In genomic region chr1:169604781-169605560, GRCh38 we compare ENCODE assay signal across 11 cellular contexts. TPM values are rescaled to one million over a fixed set of nuclear protein-coding genes. Genes with fewer than 3 reads are reported as not detected.
DNase-seq lines count a peak whose midpoint lies in the region; ATAC-seq, FAIRE-seq and TF ChIP-seq lines count a peak whose summit lies in the region.
"Had no signal": no experiment of that assay in that cellular context is flagged by ENCODE, and none has a peak within 500 bp of the region (broad histone marks: within the 10 kb centered on the region; RNA-seq: fewer than 3 reads in every experiment).

No MANE protein-coding gene starts in this region.

- no peaks in the 10 kb centered on the region for H3K27me3 ChIP-seq in colonic mucosa
- H3K27me3 ChIP-seq: uterus had no signal

- TF ChIP-seq CTCF in colonic mucosa (IDR thresholded peaks at IDR 0.05) (no peak), D721Med (IDR thresholded peaks at IDR 0.05; ENCODE audit: insufficient read depth, missing control alignments) (no peak)

- ATAC-seq in GM21529 (IDR thresholded peaks at IDR 0.05; ENCODE audit: unreplicated experiment): peak; percentile 54

- H3K9me3 ChIP-seq in colonic mucosa: no peaks in the 10 kb centered on the region
- H3K9me3 ChIP-seq: uterus had no signal

- no peak overlapping the region for H3K9ac ChIP-seq in colonic mucosa (ENCODE audit: low read depth in 2 of 2, low read length in 2 of 2)

- H3K4me3 ChIP-seq in colonic mucosa: no peak overlapping the region
- H3K4me3 ChIP-seq: uterus had no signal

- DNase-seq in SKM-1 (lab: John Stamatoyannopoulos, UW; ENCODE audit: unreplicated experiment) (peak; percentile 100), colonic mucosa (no peak), COR-L47 (lab: John Stamatoyannopoulos, UW) (no peak), D721Med (ENCODE audit: insufficient read length, low spot score) (no peak), HTR-8/SVneo (ENCODE audit: insufficient read length, low spot score) (no peak)
- peak; percentile 14 for DNase-seq in activated naive CD4-positive, alpha-beta T cell treated with anti-CD3 and anti-CD28 coated beads, Interleukin-2, amount 50 U/mL, for 16 hours
- peak; percentile 7 to 12 for DNase-seq in stimulated activated CD8-positive, alpha-beta memory T cell treated with anti-CD3 and anti-CD28 coated beads, Interleukin-4, amount 100 ng/mL, for 4 hours (ENCODE audit: low read depth in 2 of 2, low spot score in 1 of 2)
- DNase-seq: uterus had no signal

- no peak overlapping the region for H3K27ac ChIP-seq in colonic mucosa
- H3K27ac ChIP-seq: uterus had no signal

- H3K36me3 ChIP-seq in colonic mucosa: no peaks in the 10 kb centered on the region
- H3K36me3 ChIP-seq: uterus had no signal

- no peaks in the 10 kb centered on the region for H3K4me1 ChIP-seq in colonic mucosa
- H3K4me1 ChIP-seq: uterus had no signal

- intact Hi-C loops in colonic mucosa (cut with DNase I): loop anchor here (5.0 kb wide), 2 partner anchors 107 to 202 kb away; partner anchors contain the start of gene SELL

- no peak for FAIRE-seq in D721Med (lab: Jason Lieb, UNC)
- no peak for FAIRE-seq in HTR-8/SVneo (lab: Jason Lieb, UNC)
- FAIRE-seq: RCC 7860 had no signal

RNA-seq across cellular contexts. Expression of gene F5, which starts 18.7 kb away (rescaled TPM):
- total RNA-seq in colonic mucosa: under 1 TPM; 0.24 to 0.54 TPM
- total RNA-seq: myocyte had no signal

RNA-seq across cellular contexts. Expression of gene SELP, which starts 25.0 kb away (rescaled TPM):
- 1 to 10 TPM; 2.6 to 3.3 TPM for total RNA-seq in colonic mucosa
- total RNA-seq: myocyte had no signal

Comparison
In these comparisons a context has a peak if more than half of its experiments do, and no peak if none do; other contexts are left out.
1. DNase-seq: peak in SKM-1 (single experiment), activated naive CD4-positive, alpha-beta T cell treated with anti-CD3 and anti-CD28 coated beads, Interleukin-2, amount 50 U/mL, for 16 hours (single experiment) and stimulated activated CD8-positive, alpha-beta memory T cell treated with anti-CD3 and anti-CD28 coated beads, Interleukin-4, amount 100 ng/mL, for 4 hours (2 of 2); none in colonic mucosa (single experiment), COR-L47 (single experiment), D721Med (single experiment) and HTR-8/SVneo (single experiment).